ENCODE assay signal across 7 cellular contexts in genomic region chr4:53015681-53016080, GRCh38.
A peak's percentile ranks its signal among the peaks of the same experiment; 100 is the strongest.
DNase-seq lines count a peak whose midpoint lies in the region; ATAC-seq, FAIRE-seq and TF ChIP-seq lines count a peak whose summit lies in the region.

No MANE protein-coding gene starts in this region.

- H3K27ac ChIP-seq in astrocyte (ENCODE audit: low read depth, low read length): no peak overlapping the region

- intact Hi-C loops in Calu3 (cut with micrococcal nuclease; ENCODE audit: unreplicated experiment): no loop called here

- H3K27me3 Mint-ChIP-seq in astrocyte (ENCODE audit: low read depth, unreplicated experiment) (no peaks in the 10 kb centered on the region), Calu3 (ENCODE audit: unreplicated experiment) (no peaks in the 10 kb centered on the region)

- H3K4me3 ChIP-seq in astrocyte (ENCODE audit: insufficient read depth, low read depth, low read length) (no peak overlapping the region), kidney epithelial cell (ENCODE audit: low read depth, low read length) (no peak overlapping the region)

- peak overlapping the region; percentile 10 for H3K27ac Mint-ChIP-seq in astrocyte (ENCODE audit: unreplicated experiment)
- no peak overlapping the region for H3K27ac Mint-ChIP-seq in Calu3 (ENCODE audit: unreplicated experiment)

- CTCF ChIA-PET in Calu3 (lab: Charles Lee): interaction anchor here (1.2 kb wide), 1 partner anchor 11 kb away, joined by 3 read pairs; no protein-coding TSS in a partner anchor

- no peak overlapping the region for H2AFZ ChIP-seq in astrocyte (ENCODE audit: low read depth, low read length)

- H3K36me3 Mint-ChIP-seq in astrocyte (ENCODE audit: low read depth, unreplicated experiment): no peaks in the 10 kb centered on the region
- no peaks in the 10 kb centered on the region for H3K36me3 Mint-ChIP-seq in Calu3 (ENCODE audit: insufficient read depth, unreplicated experiment)

- H3K4me1 Mint-ChIP-seq in astrocyte (ENCODE audit: low read depth, unreplicated experiment) (peaks cover 53% of the 10 kb centered on the region), Calu3 (ENCODE audit: low read depth, unreplicated experiment) (peaks cover 8% of the 10 kb centered on the region)

- no peaks in the 10 kb centered on the region for H3K79me2 ChIP-seq in astrocyte (ENCODE audit: insufficient read depth, low read length)

- peaks cover 28% of the 10 kb centered on the region for H3K4me1 ChIP-seq in astrocyte (ENCODE audit: insufficient read depth, low read length)

- DNase-seq in NCI-H146 treated with DMSO at 0.1 percent for 48 hours (lab: John Stamatoyannopoulos, UW; ENCODE audit: unreplicated experiment) (peak; percentile 74), astrocyte (ENCODE audit: low read depth) (peak; percentile 31), kidney epithelial cell (ENCODE audit: low read depth) (no peak), AG08396 (ENCODE audit: low spot score) (no peak), Calu3 (no peak)

- no peaks in the 10 kb centered on the region for H4K20me1 ChIP-seq in astrocyte (ENCODE audit: insufficient read depth, low read length)

- H3K4me3 Mint-ChIP-seq in astrocyte (ENCODE audit: unreplicated experiment) (no peak overlapping the region), Calu3 (ENCODE audit: low read depth, unreplicated experiment) (no peak overlapping the region)

- BruUV-seq in Calu3 (replicated peaks; lab: Mats Ljungman, UMichigan): no TSS peak

- no peaks in the 10 kb centered on the region for H3K9me3 ChIP-seq in astrocyte (ENCODE audit: insufficient read depth, low read depth, low read length)

- H3K36me3 ChIP-seq in astrocyte (ENCODE audit: insufficient read depth, low read length) (no peaks in the 10 kb centered on the region), kidney epithelial cell (ENCODE audit: control insufficient read depth, insufficient read depth, low read length) (no peaks in the 10 kb centered on the region)

- H3K9ac ChIP-seq in astrocyte (ENCODE audit: low read length): no peak overlapping the region

- ATAC-seq in HG02885 (IDR thresholded peaks at IDR 0.05; ENCODE audit: poor library complexity, unreplicated experiment): no peak

- FAIRE-seq in astrocyte (lab: Jason Lieb, UNC): no peak

- no peaks in the 10 kb centered on the region for H3K9me3 Mint-ChIP-seq in astrocyte (ENCODE audit: unreplicated experiment)
- H3K9me3 Mint-ChIP-seq in Calu3 (ENCODE audit: low read depth, unreplicated experiment): no peaks in the 10 kb centered on the region

- H3K4me2 ChIP-seq in astrocyte (ENCODE audit: low read length): no peak overlapping the region

- no peaks in the 10 kb centered on the region for H3K27me3 ChIP-seq in astrocyte (ENCODE audit: insufficient read depth, low read length)
- H3K27me3 ChIP-seq in kidney epithelial cell (ENCODE audit: control insufficient read depth, insufficient read depth, low read length): no peaks in the 10 kb centered on the region

- peak; percentile 61 for TF ChIP-seq CTCF in GM12872 (IDR thresholded peaks at IDR 0.05; ENCODE audit: insufficient read depth, low read depth, low read length)
- peak; percentile 74 for TF ChIP-seq CTCF in astrocyte (IDR thresholded peaks at IDR 0.05; ENCODE audit: insufficient read depth, low read depth, low read length)
- peak; percentile 67 for TF ChIP-seq CTCF in kidney epithelial cell (IDR thresholded peaks at IDR 0.05; ENCODE audit: insufficient read depth, low read length, poor library complexity, severe bottlenecking)
- no peak for TF ChIP-seq CTCF in Calu3 (IDR thresholded peaks at IDR 0.05; ENCODE audit: unreplicated experiment)

Comparison
In these comparisons a context has a peak if more than half of its experiments do, and no peak if none do; other contexts are left out.
1. DNase-seq: peak in NCI-H146 treated with DMSO at 0.1 percent for 48 hours (single experiment) and astrocyte (single experiment); none in kidney epithelial cell (single experiment), AG08396 (single experiment) and Calu3 (single experiment).